In the genomic region with DNA sequence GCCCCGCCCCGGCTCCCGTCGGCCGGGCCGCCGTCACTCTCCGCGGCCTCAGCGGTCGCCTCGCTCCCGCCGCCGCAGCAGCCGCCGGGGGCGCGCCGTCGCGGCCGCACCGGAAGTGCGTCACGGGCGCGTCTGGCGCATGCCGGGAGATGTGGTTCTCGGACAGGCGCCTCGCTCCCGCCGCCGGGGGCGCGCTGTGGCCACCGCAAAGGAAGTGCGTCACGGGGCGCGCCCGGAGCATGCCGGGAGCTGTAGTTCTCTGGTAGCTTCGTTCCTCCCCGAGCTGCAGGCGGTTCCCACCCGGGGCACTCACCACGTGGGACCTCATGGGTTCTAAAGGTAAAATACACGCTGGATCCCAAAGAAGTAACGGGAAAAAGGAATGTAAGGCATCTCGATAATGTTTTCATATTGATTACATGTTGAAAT, we compare ENCODE assay signal across 8 cellular contexts. TPM values are rescaled to one million over a fixed set of nuclear protein-coding genes. Genes with fewer than 3 reads are reported as not detected.
DNase-seq lines count a peak whose midpoint lies in the region; ATAC-seq and TF ChIP-seq lines count a peak whose summit lies in the region.

TSS of gene UBAC1 (minus strand) at position 97 of the 429 bp plus-strand sequence. CDS start 211 bp downstream, outside the sequence.

- H3K27ac Mint-ChIP-seq in T-cell, result peak within 1 kb of the TSS; percentile 59 to 74

- 0% methylated on average over 39 to 53 of the region's 53 CpGs for WGBS in adipose tissue, 3 donors
- WGBS in heart left ventricle, 4 donors, result 0% methylated on average over 20 to 53 of the region's 53 CpGs
- WGBS in transverse colon (ENCODE audit: low coverage in 1 of 2), 2 donors, result 0% methylated on average over 6 to 26 of the region's 53 CpGs

- H3K27me3 Mint-ChIP-seq in T-cell, result no peaks in the 10 kb centered on the region

- no peaks in the 10 kb centered on the region for H3K9me3 ChIP-seq in heart left ventricle
- H3K9me3 ChIP-seq in transverse colon, result no peaks in the 10 kb centered on the region

- H3K27ac ChIP-seq in adipose tissue (ENCODE audit: low read depth, low read length) (no peak within 1 kb of the TSS), heart left ventricle (peak within 1 kb of the TSS; percentile 82 to 99 (median 94)), transverse colon (peak within 1 kb of the TSS; percentile 93 to 97 (median 94))

- peak; percentile 74 for DNase-seq in NCI-H1436 treated with DMSO at 0.1 percent for 48 hours (lab: John Stamatoyannopoulos, UW)
- DNase-seq in T-cell, result peak; percentile 88 to 96 (median 93)
- peak; percentile 96 to 98 (median 97) for DNase-seq in heart left ventricle
- DNase-seq in pons (ENCODE audit: low spot score), result peak; percentile 95
- DNase-seq in transverse colon, result peak; percentile 97

- H3K9me3 Mint-ChIP-seq in T-cell, result no peaks in the 10 kb centered on the region

- TF ChIP-seq CTCF in GM12872 (IDR thresholded peaks at IDR 0.05; ENCODE audit: insufficient read depth, low read depth, low read length) (peak; percentile 35; the same call in 2 of the 3 replicates), heart left ventricle (IDR thresholded peaks at IDR 0.05) (peak; percentile 30 to 68 (median 42)), transverse colon (IDR thresholded peaks at IDR 0.05) (peak in 4 of 5 experiments; percentile 37 to 62 (median 46))

- H3K36me3 ChIP-seq in heart left ventricle (no peaks in the 10 kb centered on the region), transverse colon (no peaks in the 10 kb centered on the region)

- POLR2A ChIA-PET in T-cell (lab: Charles Lee), result no interaction called here

- H3K27me3 ChIP-seq in heart left ventricle (no peaks in the 10 kb centered on the region), transverse colon (no peaks in the 10 kb centered on the region)

- no peaks in the 10 kb centered on the region for H3K36me3 Mint-ChIP-seq in T-cell

- peak; percentile 87 for ATAC-seq in HG02852 (IDR thresholded peaks at IDR 0.05; ENCODE audit: unreplicated experiment)
- peak; percentile 90 to 95 (median 93) for ATAC-seq in T-cell (replicated peaks in 1 of 4)
- peak; percentile 89 to 93 (median 92) for ATAC-seq in heart left ventricle

- no peak for TF ChIP-seq EP300 in transverse colon (IDR thresholded peaks at IDR 0.05; ENCODE audit: low read depth)

- peaks cover 33 to 37% (median 36%) of the 10 kb centered on the region in 3 donors for H3K4me1 Mint-ChIP-seq in T-cell

- H3K4me1 ChIP-seq in heart left ventricle (peaks cover 2 to 47% (median 33%) of the 10 kb centered on the region in 12 donors), transverse colon (peaks cover 9 to 19% (median 14%) of the 10 kb centered on the region in 4 donors)

- CTCF ChIA-PET in T-cell (lab: Charles Lee), result interaction anchor here in 1 of 2 donors (1.0 kb wide), 1 partner anchor 161 kb away, joined by 3 read pairs; no protein-coding TSS in a partner anchor

- intact Hi-C loops in heart left ventricle (cut with DNase I) (loop anchor here in 5 of 10 donors (1.0 to 10.0 kb wide), 10 partner anchors 54 to 324 kb away; partner anchors contain the start of genes CAMSAP1 (in 3 of the 5), KCNT1 (in 1 of the 5) and QSOX2 (in 1 of the 5)), transverse colon (cut with DNase I; ENCODE audit: low total_unique reads) (no loop called here)

- peak in 1 of 2 donors; percentile 46 for TF ChIP-seq POLR2A in heart left ventricle (IDR thresholded peaks at IDR 0.05)
- no peak for TF ChIP-seq POLR2A in transverse colon (IDR thresholded peaks at IDR 0.05)

- in situ Hi-C loops in transverse colon (cut with MboI; ENCODE audit: low pct_ligation_motif_present in 1 of 4, low pct_unique_long_range_greater_than_20kb in 1 of 4, low sequenced_read_pairs in 3 of 4), result loop anchor here in 2 of 4 donors (5.0 to 10.0 kb wide), 2 partner anchors 161 to 164 kb away; no protein-coding TSS in a partner anchor

- H3K4me3 ChIP-seq in heart left ventricle (peak within 1 kb of the TSS; percentile 44 to 100 (median 89)), transverse colon (peak within 1 kb of the TSS; percentile 86 to 98 (median 92))

- peak within 1 kb of the TSS; percentile 82 to 90 (median 83) for H3K4me3 Mint-ChIP-seq in T-cell

RNA-seq across cellular contexts. Expression of gene UBAC1, which starts in this region (rescaled TPM):
- total RNA-seq in T-cell (10 to 100 TPM; 25.9 to 37.3 (median 33.6) TPM), heart left ventricle (100 to 1,000 TPM in 4 of 9 donors, 10 to 100 TPM in 5; 71.1 to 115 (median 87.6) TPM), transverse colon (10 to 100 TPM; 42.6 to 91.9 (median 62.9) TPM)
- polyA plus RNA-seq in adipose tissue (10 to 100 TPM; 18.6 to 37.1 (median 28.4) TPM), heart left ventricle (100 to 1,000 TPM; 100 to 140 TPM)
